In genomic region chr17:3663102-3664011, GRCh38 we compare ENCODE assay signal across 21 cellular contexts. TPM values are rescaled to one million over a fixed set of nuclear protein-coding genes. Genes with fewer than 3 reads are reported as not detected.
"Had no signal": no experiment of that assay in that cellular context is flagged by ENCODE, and none has a peak within 500 bp of the region (broad histone marks: within the 10 kb centered on the region; RNA-seq: fewer than 3 reads in every experiment).

No MANE protein-coding gene starts in this region.

- H3K36me3 Mint-ChIP-seq: activated CD8-positive, alpha-beta memory T cell treated with anti-CD3 and anti-CD28 coated beads, Interleukin-2, amount 10 ng/mL, durations not matched to agents 7 days and 5 days; naive B cell had no signal

- H3K27ac Mint-ChIP-seq: activated CD8-positive, alpha-beta memory T cell treated with anti-CD3 and anti-CD28 coated beads, Interleukin-2, amount 10 ng/mL, durations not matched to agents 7 days and 5 days; activated naive CD4-positive, alpha-beta T cell treated with anti-CD3 and anti-CD28 coated beads for 36 hours; activated naive CD8-positive, alpha-beta T cell treated with anti-CD3 and anti-CD28 coated beads, Interleukin-2, amount 50 U/mL, for 24 hours; activated T-helper 2 cell treated with anti-CD3 and anti-CD28 coated beads, Interferon-gamma antibody, Interleukin-2, Interleukin-4, amounts not matched to agents 10 μg/mL and 5 μg/mL and 100 μg/mL, durations not matched to agents 14 hours and 24 hours and 36 hours; stimulated activated memory B cell treated with anti-CD40 and anti-IgM and Interleukin-4, amounts not matched to agents 10 μg/mL and 1 μg/mL and 100 μg/mL, for 72 hours had no signal

- H3K9me3 ChIP-seq: neutrophil, thyroid gland, vagina had no signal

- FAIRE-seq: islet of Langerhans had no signal

- H3K27ac ChIP-seq: neutrophil, thyroid gland, vagina had no signal

- H3K4me3 Mint-ChIP-seq: activated CD8-positive, alpha-beta memory T cell treated with anti-CD3 and anti-CD28 coated beads, Interleukin-2, amount 10 ng/mL, durations not matched to agents 7 days and 5 days; activated naive CD4-positive, alpha-beta T cell treated with anti-CD3 and anti-CD28 coated beads for 36 hours; activated naive CD8-positive, alpha-beta T cell treated with anti-CD3 and anti-CD28 coated beads, Interleukin-2, amount 50 U/mL, for 24 hours; stimulated activated memory B cell treated with anti-CD40 and anti-IgM and Interleukin-4, amounts not matched to agents 10 μg/mL and 1 μg/mL and 100 μg/mL, for 72 hours had no signal

- DNase-seq: activated CD4-positive, alpha-beta T cell treated with anti-CD3 and anti-CD28 coated beads for 1 hour; activated CD4-positive, alpha-beta T cell treated with anti-CD3 and anti-CD28 coated beads, Interleukin-2, amount 50 U/mL, for 48 hours; activated CD8-positive, alpha-beta memory T cell treated with anti-CD3 and anti-CD28 coated beads, Interleukin-2, amount 10 ng/mL, durations not matched to agents 7 days and 5 days; activated naive CD4-positive, alpha-beta T cell treated with anti-CD3 and anti-CD28 coated beads for 36 hours; activated naive CD8-positive, alpha-beta T cell treated with anti-CD3 and anti-CD28 coated beads, Interleukin-2, amount 50 U/mL, for 24 hours; activated T-cell treated with anti-CD3 and anti-CD28 coated beads, Interleukin-2, amount 50 U/mL, for 1 hour; aorta; cerebellar nuclear complex; dermis blood vessel endothelial cell; erythroblast; mammary epithelial cell; naive B cell; retina; stimulated activated CD4-positive, alpha-beta T cell treated with anti-CD3 and anti-CD28 coated beads, Interleukin-2, amount 100 ng/mL, for 48 hours; thyroid gland had no signal

- H3K27me3 Mint-ChIP-seq: activated CD8-positive, alpha-beta memory T cell treated with anti-CD3 and anti-CD28 coated beads, Interleukin-2, amount 10 ng/mL, durations not matched to agents 7 days and 5 days; activated naive CD8-positive, alpha-beta T cell treated with anti-CD3 and anti-CD28 coated beads, Interleukin-2, amount 50 U/mL, for 24 hours; naive B cell; stimulated activated memory B cell treated with anti-CD40 and anti-IgM and Interleukin-4, amounts not matched to agents 10 μg/mL and 1 μg/mL and 100 μg/mL, for 72 hours had no signal

- H3K27me3 ChIP-seq: neutrophil, thyroid gland, vagina had no signal

- H3K9me3 Mint-ChIP-seq: activated naive CD4-positive, alpha-beta T cell treated with anti-CD3 and anti-CD28 coated beads for 36 hours; activated naive CD8-positive, alpha-beta T cell treated with anti-CD3 and anti-CD28 coated beads, Interleukin-2, amount 50 U/mL, for 24 hours; activated T-helper 2 cell treated with anti-CD3 and anti-CD28 coated beads, Interferon-gamma antibody, Interleukin-2, Interleukin-4, amounts not matched to agents 10 μg/mL and 5 μg/mL and 100 μg/mL, durations not matched to agents 14 hours and 24 hours and 36 hours; naive B cell; stimulated activated memory B cell treated with anti-CD40 and anti-IgM and Interleukin-4, amounts not matched to agents 10 μg/mL and 1 μg/mL and 100 μg/mL, for 72 hours had no signal

- H3K4me3 ChIP-seq: thyroid gland, vagina had no signal

RNA-seq across cellular contexts. Expression of gene P2RX5, which starts 32.6 kb away (rescaled TPM):
- total RNA-seq: left lobe of liver had no signal
